ENCODE assay signal across 22 cellular contexts in the genomic region with DNA sequence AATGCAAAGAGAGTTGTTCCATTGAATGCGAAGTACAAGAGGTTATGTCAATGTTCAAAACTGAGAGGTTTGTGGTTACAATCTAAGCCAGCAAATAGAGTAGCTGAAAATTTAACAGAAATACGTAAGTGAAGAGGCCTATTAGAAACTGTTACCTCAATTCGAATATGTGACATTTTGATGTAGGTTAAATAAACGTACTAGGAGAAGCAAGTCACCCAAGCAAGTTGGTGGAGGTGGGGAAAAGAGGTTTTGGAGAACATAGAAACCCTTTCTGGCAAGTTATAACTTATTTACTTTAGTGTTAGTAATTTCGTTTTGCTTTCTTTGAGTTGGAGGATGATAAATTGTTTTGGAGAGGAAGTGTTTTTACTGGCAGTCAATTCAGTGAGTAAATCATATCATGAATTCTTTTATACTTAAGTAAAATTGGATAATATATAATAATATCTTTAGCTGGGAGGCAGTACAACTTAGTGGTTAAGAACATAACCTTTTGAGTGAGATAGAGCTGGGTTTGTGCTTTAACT.
DNase-seq lines count a peak whose midpoint lies in the region; TF ChIP-seq lines count a peak whose summit lies in the region.
"Had no signal": no experiment of that assay in that cellular context is flagged by ENCODE, and none has a peak within 500 bp of the region (broad histone marks: within the 10 kb centered on the region; RNA-seq: fewer than 3 reads in every experiment).

No MANE protein-coding gene starts in this region.

- H3K9me3 ChIP-seq in Karpas-422 (ENCODE audit: low read length), result peaks cover 22% of the 10 kb centered on the region
- H3K9me3 ChIP-seq: esophagus squamous epithelium had no signal

- no peaks in the 10 kb centered on the region for H3K9me2 ChIP-seq in Karpas-422 (replicated peaks; ENCODE audit: insufficient read depth, low read length)

- no peak overlapping the region for H3K27ac Mint-ChIP-seq in activated naive CD8-positive, alpha-beta T cell treated with anti-CD3 and anti-CD28 coated beads for 36 hours
- H3K27ac Mint-ChIP-seq: activated CD8-positive, alpha-beta T cell treated with anti-CD3 and anti-CD28 coated beads for 36 hours; activated naive CD4-positive, alpha-beta T cell treated with anti-CD3 and anti-CD28 coated beads, Interleukin-2, amount 10 ng/mL, durations not matched to agents 7 days and 5 days had no signal

- H2AFZ ChIP-seq in Karpas-422 (ENCODE audit: low read length), result 0 out of 2 replicates have a peak overlapping the region, but pooled peaks have one; percentile 21
- H2AFZ ChIP-seq: parathyroid adenoma had no signal

- H3K79me2 ChIP-seq in Karpas-422 (ENCODE audit: low read length), result no peaks in the 10 kb centered on the region
- H3K79me2 ChIP-seq: parathyroid adenoma had no signal

- H3K4me1 Mint-ChIP-seq in activated naive CD8-positive, alpha-beta T cell treated with anti-CD3 and anti-CD28 coated beads for 36 hours, result no peaks in the 10 kb centered on the region
- H3K4me1 Mint-ChIP-seq: activated naive CD4-positive, alpha-beta T cell treated with anti-CD3 and anti-CD28 coated beads, Interleukin-2, amount 10 ng/mL, durations not matched to agents 7 days and 5 days had no signal

- H3K27ac ChIP-seq in Karpas-422 (ENCODE audit: low read length) (no peak overlapping the region), brain microvascular endothelial cell (peak overlapping the region; percentile 91), dorsolateral prefrontal cortex (no peak overlapping the region)
- H3K27ac ChIP-seq: C4-2B, cardiac muscle cell, esophagus squamous epithelium, parathyroid adenoma had no signal

- H3K4me3 Mint-ChIP-seq in activated naive CD8-positive, alpha-beta T cell treated with anti-CD3 and anti-CD28 coated beads for 36 hours, result no peak overlapping the region
- H3K4me3 Mint-ChIP-seq: activated CD8-positive, alpha-beta T cell treated with anti-CD3 and anti-CD28 coated beads for 36 hours; activated naive CD4-positive, alpha-beta T cell treated with anti-CD3 and anti-CD28 coated beads, Interleukin-2, amount 10 ng/mL, durations not matched to agents 7 days and 5 days; activated T-cell treated with anti-CD3 and anti-CD28 coated beads, Interleukin-2, amount 50 U/mL, for 4 hours; H9 had no signal

- DNase-seq in Karpas-422 (no peak), brain microvascular endothelial cell (peak; percentile 88), fibroblast of pulmonary artery (ENCODE audit: low read depth) (peak; percentile 64), pulmonary artery endothelial cell (ENCODE audit: low read depth, low spot score) (peak; percentile 2), dorsolateral prefrontal cortex (no peak), LoVo (ENCODE audit: low spot score) (no peak), HCEC 1CT (no peak)
- DNase-seq in activated naive CD8-positive, alpha-beta T cell treated with anti-CD3 and anti-CD28 coated beads for 36 hours, result no peak
- DNase-seq: activated CD4-positive, CD25-positive, alpha-beta regulatory T cell; activated CD8-positive, alpha-beta T cell treated with anti-CD3 and anti-CD28 coated beads for 36 hours; activated naive CD4-positive, alpha-beta T cell treated with anti-CD3 and anti-CD28 coated beads, Interleukin-2, amount 10 ng/mL, durations not matched to agents 7 days and 5 days; activated T-cell treated with anti-CD3 and anti-CD28 coated beads, Interleukin-2, amount 50 U/mL, for 4 hours; DMS 273 treated with DMSO at 0.1 percent for 48 hours; esophagus squamous epithelium; GDM1; H9; hypothalamus; NCI-H1694 treated with DMSO at 0.1 percent for 48 hours; small intestine had no signal

- H3K4me1 ChIP-seq in Karpas-422 (ENCODE audit: low read length), result no peaks in the 10 kb centered on the region
- H3K4me1 ChIP-seq: parathyroid adenoma had no signal

- H3K4me3 ChIP-seq in Karpas-422 (ENCODE audit: low read length), result no peak overlapping the region
- H3K4me3 ChIP-seq in brain microvascular endothelial cell (ENCODE audit: low read depth, low read length), result no peak overlapping the region
- H3K4me3 ChIP-seq in fibroblast of pulmonary artery (replicated peaks; ENCODE audit: low read depth, low read length), result no peak overlapping the region
- H3K4me3 ChIP-seq in dorsolateral prefrontal cortex, result no peak overlapping the region
- H3K4me3 ChIP-seq: cardiac muscle cell, esophagus squamous epithelium had no signal

- no peak for TF ChIP-seq CTCF in brain microvascular endothelial cell (IDR thresholded peaks at IDR 0.05; ENCODE audit: low read depth, low read length, missing control alignments)
- no peak for TF ChIP-seq CTCF in fibroblast of pulmonary artery (IDR thresholded peaks at IDR 0.05; ENCODE audit: low read length, missing control alignments)
- TF ChIP-seq CTCF in dorsolateral prefrontal cortex (IDR thresholded peaks at IDR 0.05 in 54 of 56, conservative IDR thresholded peaks at IDR 0.05 in 2 of 56; ENCODE audit: low read depth in 1 of 56, partially characterized antibody in 56 of 56), result no peak

- intact Hi-C loops in dorsolateral prefrontal cortex (cut with DNase I), result no loop called here

- H4K20me1 ChIP-seq in Karpas-422 (ENCODE audit: insufficient read depth, low read depth, low read length), result no peaks in the 10 kb centered on the region

- H3K36me3 ChIP-seq in Karpas-422 (ENCODE audit: insufficient read depth, low read length) (no peaks in the 10 kb centered on the region), brain microvascular endothelial cell (replicated peaks) (no peaks in the 10 kb centered on the region)
- H3K36me3 ChIP-seq: cardiac muscle cell, esophagus squamous epithelium had no signal

- H3K27me3 ChIP-seq in Karpas-422 (ENCODE audit: low read length) (no peaks in the 10 kb centered on the region), brain microvascular endothelial cell (replicated peaks) (no peaks in the 10 kb centered on the region), dorsolateral prefrontal cortex (no peaks in the 10 kb centered on the region)
- H3K27me3 ChIP-seq: cardiac muscle cell, esophagus squamous epithelium had no signal

- no peak overlapping the region for H3K4me2 ChIP-seq in Karpas-422 (ENCODE audit: low read depth, low read length, poor library complexity, severe bottlenecking)

- no peaks in the 10 kb centered on the region for H3K36me3 Mint-ChIP-seq in activated naive CD8-positive, alpha-beta T cell treated with anti-CD3 and anti-CD28 coated beads for 36 hours
- H3K36me3 Mint-ChIP-seq: activated naive CD4-positive, alpha-beta T cell treated with anti-CD3 and anti-CD28 coated beads, Interleukin-2, amount 10 ng/mL, durations not matched to agents 7 days and 5 days had no signal

- H3K9me3 Mint-ChIP-seq in activated naive CD8-positive, alpha-beta T cell treated with anti-CD3 and anti-CD28 coated beads for 36 hours, result no peaks in the 10 kb centered on the region
- H3K9me3 Mint-ChIP-seq: activated CD8-positive, alpha-beta T cell treated with anti-CD3 and anti-CD28 coated beads for 36 hours; activated naive CD4-positive, alpha-beta T cell treated with anti-CD3 and anti-CD28 coated beads, Interleukin-2, amount 10 ng/mL, durations not matched to agents 7 days and 5 days; H9 had no signal

- no peaks in the 10 kb centered on the region for H3K27me3 Mint-ChIP-seq in activated naive CD8-positive, alpha-beta T cell treated with anti-CD3 and anti-CD28 coated beads for 36 hours
- H3K27me3 Mint-ChIP-seq: activated CD8-positive, alpha-beta T cell treated with anti-CD3 and anti-CD28 coated beads for 36 hours; activated naive CD4-positive, alpha-beta T cell treated with anti-CD3 and anti-CD28 coated beads, Interleukin-2, amount 10 ng/mL, durations not matched to agents 7 days and 5 days had no signal

- in situ Hi-C loops in brain microvascular endothelial cell (cut with HindIII; ENCODE audit: low pct_ligation_motif_present, low sequenced_read_pairs), result no loop called here

- no peak overlapping the region for H3K9ac ChIP-seq in Karpas-422 (ENCODE audit: low read length)
- H3K9ac ChIP-seq: parathyroid adenoma had no signal

Comparison
In these comparisons a context has a peak if more than half of its experiments do, and no peak if none do; other contexts are left out.
1. DNase-seq: peak in brain microvascular endothelial cell (single experiment), fibroblast of pulmonary artery (single experiment) and pulmonary artery endothelial cell (single experiment); none in Karpas-422 (single experiment), dorsolateral prefrontal cortex (0 of 10), activated naive CD8-positive, alpha-beta T cell treated with anti-CD3 and anti-CD28 coated beads for 36 hours (single experiment), LoVo (single experiment) and HCEC 1CT (single experiment).